15 cellular contexts compared by ENCODE assay signal in genomic region chr18:53101719-53102118, GRCh38.
DNase-seq lines count a peak whose midpoint lies in the region; ATAC-seq and TF ChIP-seq lines count a peak whose summit lies in the region.
"Had no signal": no experiment of that assay in that cellular context is flagged by ENCODE, and none has a peak within 500 bp of the region (broad histone marks: within the 10 kb centered on the region; RNA-seq: fewer than 3 reads in every experiment).

No MANE protein-coding gene starts in this region.

- ATAC-seq in activated T-cell treated with anti-CD3 and anti-CD28 coated beads, Interleukin-2, amount 50 U/mL, for 4 hours: no peak
- no peak for ATAC-seq in HG03039 (IDR thresholded peaks at IDR 0.05; ENCODE audit: unreplicated experiment)

- peaks cover 7% of the 10 kb centered on the region for H3K36me3 Mint-ChIP-seq in nephron progenitor cell (ENCODE audit: low read depth)
- no peaks in the 10 kb centered on the region for H3K36me3 Mint-ChIP-seq in activated T-cell treated with anti-CD3 and anti-CD28 coated beads, Interleukin-2, amount 50 U/mL, for 4 hours (ENCODE audit: insufficient read depth)
- H3K36me3 Mint-ChIP-seq: CD4-positive, alpha-beta memory T cell had no signal

- H3K9me3 Mint-ChIP-seq in nephron progenitor cell: peaks cover 18% of the 10 kb centered on the region
- H3K9me3 Mint-ChIP-seq in activated T-cell treated with anti-CD3 and anti-CD28 coated beads, Interleukin-2, amount 50 U/mL, for 4 hours: no peaks in the 10 kb centered on the region

- H3K4me1 Mint-ChIP-seq in nephron progenitor cell: no peaks in the 10 kb centered on the region
- no peaks in the 10 kb centered on the region for H3K4me1 Mint-ChIP-seq in activated T-cell treated with anti-CD3 and anti-CD28 coated beads, Interleukin-2, amount 50 U/mL, for 4 hours (ENCODE audit: low read depth)
- H3K4me1 Mint-ChIP-seq: CD4-positive, alpha-beta memory T cell had no signal

- DNase-seq in NCI-H2227 (lab: John Stamatoyannopoulos, UW; ENCODE audit: unreplicated experiment): peak; percentile 51
- peak; percentile 48 for DNase-seq in NCI-H2227 treated with DMSO at 0.1 percent for 48 hours (lab: John Stamatoyannopoulos, UW)
- no peak for DNase-seq in nephron progenitor cell
- no peak for DNase-seq in activated T-cell treated with anti-CD3 and anti-CD28 coated beads, Interleukin-2, amount 50 U/mL, for 4 hours
- no peak for DNase-seq in NCI-H1694 treated with DMSO at 0.1 percent for 48 hours (lab: John Stamatoyannopoulos, UW)
- DNase-seq: C1 segment of cervical spinal cord; Calu3; CD4-positive, alpha-beta memory T cell; COR-L47; DMS53; DMS79 treated with DMSO at 0.1 percent for 48 hours; GF-D8; GOT3; HFFc6 had no signal

- H3K27ac Mint-ChIP-seq in nephron progenitor cell: peak overlapping the region; percentile 57
- H3K27ac Mint-ChIP-seq: CD4-positive, alpha-beta memory T cell; HFFc6 had no signal

- no peak for TF ChIP-seq CTCF in nephron progenitor cell (IDR thresholded peaks at IDR 0.05)

- H3K4me3 Mint-ChIP-seq in nephron progenitor cell: no peak overlapping the region
- no peak overlapping the region for H3K4me3 Mint-ChIP-seq in activated T-cell treated with anti-CD3 and anti-CD28 coated beads, Interleukin-2, amount 50 U/mL, for 4 hours
- H3K4me3 Mint-ChIP-seq: CD4-positive, alpha-beta memory T cell; HFFc6 had no signal

- H3K27me3 Mint-ChIP-seq in nephron progenitor cell (ENCODE audit: low read depth, poor library complexity): no peaks in the 10 kb centered on the region
- no peaks in the 10 kb centered on the region for H3K27me3 Mint-ChIP-seq in activated T-cell treated with anti-CD3 and anti-CD28 coated beads, Interleukin-2, amount 50 U/mL, for 4 hours (ENCODE audit: low read depth)
- H3K27me3 Mint-ChIP-seq: CD4-positive, alpha-beta memory T cell had no signal

Comparison
In these comparisons a context has a peak if more than half of its experiments do, and no peak if none do; other contexts are left out.
1. DNase-seq: peak in NCI-H2227 (single experiment) and NCI-H2227 treated with DMSO at 0.1 percent for 48 hours (single experiment); none in nephron progenitor cell (single experiment), activated T-cell treated with anti-CD3 and anti-CD28 coated beads, Interleukin-2, amount 50 U/mL, for 4 hours (single experiment) and NCI-H1694 treated with DMSO at 0.1 percent for 48 hours (single experiment).